Comparison of ENCODE assay signal across 12 cellular contexts in genomic region chr7:70681111-70681846, GRCh38.
DNase-seq lines count a peak whose midpoint lies in the region; ATAC-seq, FAIRE-seq and TF ChIP-seq lines count a peak whose summit lies in the region.
"Had no signal": no experiment of that assay in that cellular context is flagged by ENCODE, and none has a peak within 500 bp of the region (broad histone marks: within the 10 kb centered on the region; RNA-seq: fewer than 3 reads in every experiment).

No MANE protein-coding gene starts in this region.

- ATAC-seq in A549 = no peak
- no peak for ATAC-seq in HG03175 (IDR thresholded peaks at IDR 0.05; ENCODE audit: unreplicated experiment)

- H3K9me3 Mint-ChIP-seq in glutamatergic neuron (ENCODE audit: unreplicated experiment) = peaks cover 9% of the 10 kb centered on the region

- H3K4me2 ChIP-seq in A549 = peak overlapping the region; percentile 36; the same call in 1 of the 3 replicates

- no peaks in the 10 kb centered on the region for H3K4me1 ChIP-seq in A549

- WGBS in A549 (ENCODE audit: missing lambda C conversion rate) = 42% methylated on average over 14 of the region's 15 CpGs

- no peaks in the 10 kb centered on the region for H3K9me3 ChIP-seq in A549

- H3K27me3 Mint-ChIP-seq in glutamatergic neuron (ENCODE audit: unreplicated experiment) = peaks cover 4% of the 10 kb centered on the region

- no peak overlapping the region for H3K27ac ChIP-seq in A549

- peaks cover 59% of the 10 kb centered on the region for H3K4me1 Mint-ChIP-seq in glutamatergic neuron (ENCODE audit: low read depth, unreplicated experiment)

- no peak overlapping the region for H3K4me3 ChIP-seq in A549

- DNase-seq in A549 (ENCODE audit: low read depth in 1 of 2, low spot score in 1 of 2) (no peak), D341Med (ENCODE audit: low spot score) (peak; percentile 53), NCI-H2171 treated with DMSO at 0.1 percent for 48 hours (lab: John Stamatoyannopoulos, UW) (peak; percentile 83), glutamatergic neuron (peak; percentile 46), midbrain (lab: John Stamatoyannopoulos, UW) (no peak), EL (no peak), OCI-M1 (lab: John Stamatoyannopoulos, UW) (no peak)
- DNase-seq: effector CD4-positive, alpha-beta T cell; KG1; NCI-H2081 treated with DMSO at 0.1 percent for 48 hours; stimulated activated CD4-positive, alpha-beta T cell treated with anti-CD3 and anti-CD28 coated beads, Interleukin-4, amount 100 ng/mL, for 1 hour had no signal

- POLR2A ChIA-PET in A549 (lab: Yijun Ruan, JAX) = no interaction called here

- no peak overlapping the region for H3K27ac Mint-ChIP-seq in glutamatergic neuron (ENCODE audit: unreplicated experiment)

- FAIRE-seq in A549 (lab: Jason Lieb, UNC) = no peak

- no peak for TF ChIP-seq RAD21 in A549 (conservative IDR thresholded peaks at IDR 0.05 in 1 of 2, IDR thresholded peaks at IDR 0.05 in 1 of 2)

- CTCF ChIA-PET in A549 (lab: Yijun Ruan, JAX) = no interaction called here

- TF ChIP-seq POLR2A in A549 (IDR thresholded peaks at IDR 0.05; ENCODE audit: low read length) = no peak

- TF ChIP-seq CTCF in A549 (IDR thresholded peaks at IDR 0.05) (no peak), glutamatergic neuron (IDR thresholded peaks at IDR 0.05; ENCODE audit: partially characterized antibody, unreplicated experiment) (no peak)

- no peak for TF ChIP-seq EP300 in A549 (IDR thresholded peaks at IDR 0.05)

- no peaks in the 10 kb centered on the region for H3K36me3 Mint-ChIP-seq in glutamatergic neuron (ENCODE audit: unreplicated experiment)

- peak overlapping the region; percentile 58 for H3K4me3 Mint-ChIP-seq in glutamatergic neuron (ENCODE audit: unreplicated experiment)

TF ChIP-seq in A549, 52 proteins besides CTCF, POLR2A, EP300 and RAD21:
- TF ChIP-seq RFX5 (IDR thresholded peaks at IDR 0.05) (no peak), ZNF302 (CRISPR knock-in tag; IDR thresholded peaks at IDR 0.05) (no peak), USF2 (IDR thresholded peaks at IDR 0.05) (no peak), ELK1 (IDR thresholded peaks at IDR 0.05; ENCODE audit: low read depth, low read length) (no peak), POLR2AphosphoS2 (conservative IDR thresholded peaks at IDR 0.05; ENCODE audit: low read length) (no peak), HOXB5 (CRISPR knock-in tag; IDR thresholded peaks at IDR 0.05) (no peak), HOXA7 (CRISPR knock-in tag; IDR thresholded peaks at IDR 0.05) (no peak)

Comparison
In these comparisons a context has a peak if more than half of its experiments do, and no peak if none do; other contexts are left out.
1. DNase-seq: peak in D341Med (single experiment), NCI-H2171 treated with DMSO at 0.1 percent for 48 hours (single experiment) and glutamatergic neuron (single experiment); none in A549 (0 of 2), midbrain (single experiment), EL (single experiment) and OCI-M1 (single experiment).